ENCODE assay signal across 1 cellular context in the genomic region with DNA sequence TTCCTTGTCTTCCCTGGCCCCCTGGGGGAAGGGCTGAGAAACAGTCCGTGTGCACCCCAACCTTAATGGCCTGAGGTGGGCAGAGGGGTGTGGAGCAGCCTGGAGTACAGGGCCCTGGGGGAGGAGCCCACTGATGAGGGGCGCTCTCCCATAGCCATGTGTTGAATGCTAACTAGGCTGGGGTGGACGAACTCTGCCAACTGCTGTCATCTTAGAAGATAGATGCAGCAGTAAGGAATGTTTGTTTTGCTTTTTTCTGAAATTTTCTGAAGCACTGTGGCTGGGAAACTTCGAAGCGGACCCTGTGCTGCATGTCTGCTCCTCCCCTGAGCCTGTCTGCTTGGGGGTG.
TF ChIP-seq lines count a peak whose summit lies in the region.

No MANE protein-coding gene starts in this region.

TF ChIP-seq in H1, 55 proteins besides CTCF, POLR2A, EP300 and RAD21:
- TF ChIP-seq ATF3 (IDR thresholded peaks at IDR 0.05; ENCODE audit: insufficient read depth, low read depth, low read length) = no peak
- no peak for TF ChIP-seq USF2 (IDR thresholded peaks at IDR 0.05; ENCODE audit: low read length)
- TF ChIP-seq KDM4A (IDR thresholded peaks at IDR 0.05; ENCODE audit: low read depth, low read length, severe bottlenecking) = no peak
- TF ChIP-seq POU5F1 (IDR thresholded peaks at IDR 0.05; ENCODE audit: low read depth, low read length) = no peak
- no peak for TF ChIP-seq BCL11A (IDR thresholded peaks at IDR 0.05; ENCODE audit: low read depth in 2 of 2, low read length in 2 of 2)
TF ChIP-seq in H1: peak in this region for 0.
